In genomic region chr1:165914136-165914798, GRCh38 we compare ENCODE assay signal across 8 cellular contexts.
DNase-seq lines count a peak whose midpoint lies in the region; ATAC-seq and TF ChIP-seq lines count a peak whose summit lies in the region.

No MANE protein-coding gene starts in this region.

- in situ Hi-C loops in KBM-7 (cut with MboI; ENCODE audit: low pct_unique_long_range_greater_than_20kb, low sequenced_read_pairs), result loop anchor here (25.0 kb wide), 2 partner anchors 302 to 527 kb away; no protein-coding TSS in a partner anchor

- H3K4me3 Mint-ChIP-seq in activated T-helper 1 cell treated with anti-CD3 and anti-CD28 coated beads, Interleukin-12 subunit alpha, Interleukin-12 subunit beta, Interleukin-2, Interleukin-4 antibody, amounts not matched to agents 30 ng/mL and 10 ng/mL and 1 ng/mL, durations not matched to agents 14 hours and 24 hours and 36 hours, result no peak overlapping the region

- peak; percentile 68 to 99 (median 92) for TF ChIP-seq CTCF in Peyer's patch (IDR thresholded peaks at IDR 0.05)
- TF ChIP-seq CTCF in fibroblast of villous mesenchyme (IDR thresholded peaks at IDR 0.05; ENCODE audit: insufficient read depth, low read depth, low read length), result peak; percentile 95

- H3K27ac Mint-ChIP-seq in activated T-helper 1 cell treated with anti-CD3 and anti-CD28 coated beads, Interleukin-12 subunit alpha, Interleukin-12 subunit beta, Interleukin-2, Interleukin-4 antibody, amounts not matched to agents 30 ng/mL and 10 ng/mL and 1 ng/mL, durations not matched to agents 14 hours and 24 hours and 36 hours, result no peak overlapping the region

- H3K9me3 Mint-ChIP-seq in activated T-helper 1 cell treated with anti-CD3 and anti-CD28 coated beads, Interleukin-12 subunit alpha, Interleukin-12 subunit beta, Interleukin-2, Interleukin-4 antibody, amounts not matched to agents 30 ng/mL and 10 ng/mL and 1 ng/mL, durations not matched to agents 14 hours and 24 hours and 36 hours, result no peaks in the 10 kb centered on the region

- H3K4me1 Mint-ChIP-seq in activated T-helper 1 cell treated with anti-CD3 and anti-CD28 coated beads, Interleukin-12 subunit alpha, Interleukin-12 subunit beta, Interleukin-2, Interleukin-4 antibody, amounts not matched to agents 30 ng/mL and 10 ng/mL and 1 ng/mL, durations not matched to agents 14 hours and 24 hours and 36 hours (ENCODE audit: low read depth), result no peaks in the 10 kb centered on the region

- no peak overlapping the region for H3K27ac ChIP-seq in Peyer's patch

- H3K36me3 ChIP-seq in Peyer's patch, result no peaks in the 10 kb centered on the region

- intact Hi-C loops in activated T-helper 1 cell treated with anti-CD3 and anti-CD28 coated beads, Interleukin-12 subunit alpha, Interleukin-12 subunit beta, Interleukin-2, Interleukin-4 antibody, amounts not matched to agents 30 ng/mL and 10 ng/mL and 1 ng/mL, durations not matched to agents 14 hours and 24 hours and 36 hours (cut with micrococcal nuclease), result loop anchor here (1.0 to 5.0 kb wide), 7 partner anchors 42 to 521 kb away; partner anchors contain the start of genes ALDH9A1, TMCO1 and UCK2

- H3K4me3 ChIP-seq in Peyer's patch (no peak overlapping the region), fibroblast of villous mesenchyme (ENCODE audit: low read depth, low read length) (no peak overlapping the region)

- no peaks in the 10 kb centered on the region for H3K9me3 ChIP-seq in Peyer's patch

- DNase-seq in ELF-1 (ENCODE audit: low read depth, low spot score) (peak; percentile 64), KBM-7 (peak; percentile 78), Peyer's patch (peak in 2 of 3 donors; percentile 53 to 87), fibroblast of villous mesenchyme (ENCODE audit: low read depth) (peak; percentile 84), occipital lobe (lab: John Stamatoyannopoulos, UW) (peak; percentile 49), ureter (ENCODE audit: low spot score) (peak; percentile 79)
- DNase-seq in activated T-helper 1 cell treated with anti-CD3 and anti-CD28 coated beads, Interleukin-12 subunit alpha, Interleukin-12 subunit beta, Interleukin-2, Interleukin-4 antibody, amounts not matched to agents 30 ng/mL and 10 ng/mL and 1 ng/mL, durations not matched to agents 14 hours and 24 hours and 36 hours (ENCODE audit: low spot score), result peak; percentile 52

- H3K27me3 Mint-ChIP-seq in activated T-helper 1 cell treated with anti-CD3 and anti-CD28 coated beads, Interleukin-12 subunit alpha, Interleukin-12 subunit beta, Interleukin-2, Interleukin-4 antibody, amounts not matched to agents 30 ng/mL and 10 ng/mL and 1 ng/mL, durations not matched to agents 14 hours and 24 hours and 36 hours (ENCODE audit: insufficient read depth), result no peaks in the 10 kb centered on the region

- peak; percentile 76 for ATAC-seq in GM21737 (IDR thresholded peaks at IDR 0.05; ENCODE audit: unreplicated experiment)

- peaks cover 0 to 23% (median 3%) of the 10 kb centered on the region in 4 donors for H3K4me1 ChIP-seq in Peyer's patch

- peaks cover 5% of the 10 kb centered on the region for H3K36me3 Mint-ChIP-seq in activated T-helper 1 cell treated with anti-CD3 and anti-CD28 coated beads, Interleukin-12 subunit alpha, Interleukin-12 subunit beta, Interleukin-2, Interleukin-4 antibody, amounts not matched to agents 30 ng/mL and 10 ng/mL and 1 ng/mL, durations not matched to agents 14 hours and 24 hours and 36 hours (ENCODE audit: low read depth)

- no peak for TF ChIP-seq POLR2A in Peyer's patch (IDR thresholded peaks at IDR 0.05)

- H3K27me3 ChIP-seq in Peyer's patch, result no peaks in the 10 kb centered on the region
